ENCODE assay signal across 23 cellular contexts in the genomic region with DNA sequence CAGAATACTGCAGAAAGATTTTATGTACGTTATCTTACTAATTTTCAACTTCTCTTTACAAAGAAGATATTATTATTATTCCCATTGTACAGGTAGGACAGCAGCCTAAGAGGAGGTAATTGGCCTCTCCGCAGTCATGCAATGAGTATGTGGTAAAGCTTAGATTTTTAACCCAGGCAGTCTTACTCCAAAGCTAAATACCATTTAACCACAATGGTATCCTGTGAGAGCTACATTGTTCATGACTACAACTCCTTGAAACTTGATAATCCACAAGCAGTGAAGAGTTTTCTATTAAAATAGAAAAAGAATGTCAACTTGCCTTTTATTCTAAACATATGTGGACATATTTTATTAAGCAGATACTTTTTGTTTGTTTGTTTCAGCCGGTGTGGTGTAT.
"Had no signal": no experiment of that assay in that cellular context is flagged by ENCODE, and none has a peak within 500 bp of the region (broad histone marks: within the 10 kb centered on the region; RNA-seq: fewer than 3 reads in every experiment).

No MANE protein-coding gene starts in this region.

- DNase-seq: activated B cell treated with CpG ODN at 0.5 μM for 24 hours; activated CD4-positive, alpha-beta T cell treated with anti-CD3 and anti-CD28 coated beads for 1 hour; activated CD4-positive, alpha-beta T cell treated with anti-CD3 and anti-CD28 coated beads, Interleukin-2, amount 10 ng/mL, durations not matched to agents 24 days and 14 days; activated CD4-positive, alpha-beta T cell treated with anti-CD3 and anti-CD28 coated beads, Interleukin-2, amount 50 U/mL, for 48 hours; activated CD8-positive, alpha-beta memory T cell treated with anti-CD3 and anti-CD28 coated beads, Interleukin-2, amount 10 ng/mL, durations not matched to agents 7 days and 5 days; activated effector memory CD4-positive, alpha-beta T cell treated with Interleukin-2 at 50 U/mL for 16 hours; activated naive CD4-positive, alpha-beta T cell; activated T-cell treated with anti-CD3 and anti-CD28 coated beads, Interleukin-2, amount 50 U/mL, for 24 hours; aorta; body of pancreas; NCI-H1694; NCI-H2029 treated with DMSO at 0.1 percent for 48 hours; NCI-H446 treated with DMSO at 0.1 percent for 48 hours; NCI-H524 treated with DMSO at 0.1 percent for 48 hours; SIG-M5; T-cell; T-helper 2 cell; T1000 had no signal

- H3K4me1 Mint-ChIP-seq: activated B cell treated with CpG ODN at 0.5 μM for 24 hours; activated CD4-positive, alpha-beta T cell treated with anti-CD3 and anti-CD28 coated beads, Interleukin-2, amount 10 ng/mL, durations not matched to agents 24 days and 14 days; activated CD8-positive, alpha-beta memory T cell treated with anti-CD3 and anti-CD28 coated beads, Interleukin-2, amount 10 ng/mL, durations not matched to agents 7 days and 5 days; activated naive CD4-positive, alpha-beta T cell treated with anti-CD3 and anti-CD28 coated beads, Interleukin-2, amount 50 U/mL, for 24 hours; central memory CD8-positive, alpha-beta T cell; T-cell had no signal

- H3K36me3 Mint-ChIP-seq: activated CD8-positive, alpha-beta memory T cell treated with anti-CD3 and anti-CD28 coated beads, Interleukin-2, amount 10 ng/mL, durations not matched to agents 7 days and 5 days; activated naive CD4-positive, alpha-beta T cell treated with anti-CD3 and anti-CD28 coated beads, Interleukin-2, amount 50 U/mL, for 24 hours; T-cell had no signal

- H3K27me3 Mint-ChIP-seq: activated B cell treated with CpG ODN at 0.5 μM for 24 hours; activated CD4-positive, alpha-beta T cell treated with anti-CD3 and anti-CD28 coated beads, Interleukin-2, amount 10 ng/mL, durations not matched to agents 24 days and 14 days; activated CD8-positive, alpha-beta memory T cell treated with anti-CD3 and anti-CD28 coated beads, Interleukin-2, amount 10 ng/mL, durations not matched to agents 7 days and 5 days; activated naive CD4-positive, alpha-beta T cell treated with anti-CD3 and anti-CD28 coated beads, Interleukin-2, amount 50 U/mL, for 24 hours; activated T-cell treated with anti-CD3 and anti-CD28 coated beads, Interleukin-2, amount 50 U/mL, for 24 hours; central memory CD8-positive, alpha-beta T cell; T-cell had no signal

- H3K9me3 Mint-ChIP-seq: activated CD4-positive, alpha-beta T cell treated with anti-CD3 and anti-CD28 coated beads, Interleukin-2, amount 10 ng/mL, durations not matched to agents 24 days and 14 days; activated T-cell treated with anti-CD3 and anti-CD28 coated beads, Interleukin-2, amount 50 U/mL, for 24 hours; activated T-helper 1 cell treated with anti-CD3 and anti-CD28 coated beads, Interleukin-12 subunit alpha, Interleukin-12 subunit beta, Interleukin-2, Interleukin-4 antibody, amounts not matched to agents 30 ng/mL and 10 ng/mL and 1 ng/mL, durations not matched to agents 14 hours and 24 hours and 36 hours had no signal

- H3K27ac Mint-ChIP-seq: activated B cell treated with CpG ODN at 0.5 μM for 24 hours; activated CD4-positive, alpha-beta T cell treated with anti-CD3 and anti-CD28 coated beads, Interleukin-2, amount 10 ng/mL, durations not matched to agents 24 days and 14 days; activated CD8-positive, alpha-beta memory T cell treated with anti-CD3 and anti-CD28 coated beads, Interleukin-2, amount 10 ng/mL, durations not matched to agents 7 days and 5 days; activated naive CD4-positive, alpha-beta T cell treated with anti-CD3 and anti-CD28 coated beads, Interleukin-2, amount 50 U/mL, for 24 hours; activated T-cell treated with anti-CD3 and anti-CD28 coated beads, Interleukin-2, amount 50 U/mL, for 24 hours; activated T-helper 1 cell treated with anti-CD3 and anti-CD28 coated beads, Interleukin-12 subunit alpha, Interleukin-12 subunit beta, Interleukin-2, Interleukin-4 antibody, amounts not matched to agents 30 ng/mL and 10 ng/mL and 1 ng/mL, durations not matched to agents 14 hours and 24 hours and 36 hours; T-cell had no signal

- H3K4me3 Mint-ChIP-seq: activated B cell treated with CpG ODN at 0.5 μM for 24 hours; activated CD4-positive, alpha-beta T cell treated with anti-CD3 and anti-CD28 coated beads, Interleukin-2, amount 10 ng/mL, durations not matched to agents 24 days and 14 days; activated CD8-positive, alpha-beta memory T cell treated with anti-CD3 and anti-CD28 coated beads, Interleukin-2, amount 10 ng/mL, durations not matched to agents 7 days and 5 days; activated naive CD4-positive, alpha-beta T cell treated with anti-CD3 and anti-CD28 coated beads, Interleukin-2, amount 50 U/mL, for 24 hours; activated T-cell treated with anti-CD3 and anti-CD28 coated beads, Interleukin-2, amount 50 U/mL, for 24 hours; activated T-helper 1 cell treated with anti-CD3 and anti-CD28 coated beads, Interleukin-12 subunit alpha, Interleukin-12 subunit beta, Interleukin-2, Interleukin-4 antibody, amounts not matched to agents 30 ng/mL and 10 ng/mL and 1 ng/mL, durations not matched to agents 14 hours and 24 hours and 36 hours; central memory CD8-positive, alpha-beta T cell; T-cell had no signal

- H3K27ac ChIP-seq: body of pancreas, KMS-11, SK-N-MC had no signal

- H3K4me3 ChIP-seq: body of pancreas, SK-N-MC had no signal

- H3K9me3 ChIP-seq: body of pancreas had no signal

- ATAC-seq: activated CD8-positive, alpha-beta memory T cell treated with anti-CD3 and anti-CD28 coated beads, Interleukin-2, amount 10 ng/mL, durations not matched to agents 7 days and 5 days; body of pancreas; T-cell had no signal

- H3K27me3 ChIP-seq: body of pancreas had no signal

- H3K9ac ChIP-seq: KMS-11 had no signal

- H3K4me2 ChIP-seq: KMS-11 had no signal

- H3K4me1 ChIP-seq: body of pancreas had no signal
